1 cellular context compared by ENCODE assay signal in the genomic region with DNA sequence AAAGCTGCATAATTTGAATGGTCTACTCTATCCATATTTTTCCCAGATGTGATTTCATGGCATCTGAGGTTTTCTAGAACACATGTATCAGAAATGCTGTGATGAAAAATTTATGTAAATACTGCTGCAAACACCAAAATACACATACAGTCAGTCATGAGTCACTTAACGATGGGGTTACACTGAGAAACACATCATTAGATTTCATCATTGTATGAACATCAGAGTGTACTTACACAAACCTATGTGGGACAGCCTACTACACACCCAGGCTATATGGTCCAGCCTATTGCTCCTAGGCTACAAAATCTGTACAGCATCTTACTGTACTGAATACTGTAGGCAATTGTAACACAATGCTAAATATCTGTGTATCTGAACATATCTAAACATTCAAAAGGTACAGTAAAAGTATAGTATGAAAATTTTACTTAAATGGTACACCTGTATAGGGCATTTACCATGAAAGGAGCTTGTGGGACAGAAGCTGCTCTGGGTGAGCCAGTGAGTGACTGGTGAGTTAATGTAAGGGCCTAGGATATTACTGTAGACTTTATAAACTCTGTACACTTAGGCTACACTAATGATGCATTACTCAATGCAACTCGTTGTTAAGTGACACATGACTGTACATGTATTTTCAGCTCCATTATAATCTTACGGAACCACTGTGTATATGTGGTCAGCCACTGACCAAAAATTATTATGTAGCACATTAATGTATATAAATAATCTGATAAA.
TF ChIP-seq lines count a peak whose summit lies in the region.

No MANE protein-coding gene starts in this region.

TF ChIP-seq in K562, 482 proteins besides CTCF, POLR2A, EP300 and RAD21:
- TF ChIP-seq, protein P1, sequence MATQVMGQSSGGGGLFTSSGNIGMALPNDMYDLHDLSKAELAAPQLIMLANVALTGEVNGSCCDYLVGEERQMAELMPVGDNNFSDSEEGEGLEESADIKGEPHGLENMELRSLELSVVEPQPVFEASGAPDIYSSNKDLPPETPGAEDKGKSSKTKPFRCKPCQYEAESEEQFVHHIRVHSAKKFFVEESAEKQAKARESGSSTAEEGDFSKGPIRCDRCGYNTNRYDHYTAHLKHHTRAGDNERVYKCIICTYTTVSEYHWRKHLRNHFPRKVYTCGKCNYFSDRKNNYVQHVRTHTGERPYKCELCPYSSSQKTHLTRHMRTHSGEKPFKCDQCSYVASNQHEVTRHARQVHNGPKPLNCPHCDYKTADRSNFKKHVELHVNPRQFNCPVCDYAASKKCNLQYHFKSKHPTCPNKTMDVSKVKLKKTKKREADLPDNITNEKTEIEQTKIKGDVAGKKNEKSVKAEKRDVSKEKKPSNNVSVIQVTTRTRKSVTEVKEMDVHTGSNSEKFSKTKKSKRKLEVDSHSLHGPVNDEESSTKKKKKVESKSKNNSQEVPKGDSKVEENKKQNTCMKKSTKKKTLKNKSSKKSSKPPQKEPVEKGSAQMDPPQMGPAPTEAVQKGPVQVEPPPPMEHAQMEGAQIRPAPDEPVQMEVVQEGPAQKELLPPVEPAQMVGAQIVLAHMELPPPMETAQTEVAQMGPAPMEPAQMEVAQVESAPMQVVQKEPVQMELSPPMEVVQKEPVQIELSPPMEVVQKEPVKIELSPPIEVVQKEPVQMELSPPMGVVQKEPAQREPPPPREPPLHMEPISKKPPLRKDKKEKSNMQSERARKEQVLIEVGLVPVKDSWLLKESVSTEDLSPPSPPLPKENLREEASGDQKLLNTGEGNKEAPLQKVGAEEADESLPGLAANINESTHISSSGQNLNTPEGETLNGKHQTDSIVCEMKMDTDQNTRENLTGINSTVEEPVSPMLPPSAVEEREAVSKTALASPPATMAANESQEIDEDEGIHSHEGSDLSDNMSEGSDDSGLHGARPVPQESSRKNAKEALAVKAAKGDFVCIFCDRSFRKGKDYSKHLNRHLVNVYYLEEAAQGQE (CRISPR knock-in tag; IDR thresholded peaks at IDR 0.05; ENCODE audit: low read depth), result no peak
- TF ChIP-seq ZNF224 (CRISPR knock-in tag; IDR thresholded peaks at IDR 0.05), result no peak
- no peak for TF ChIP-seq FOXJ2 (tag; IDR thresholded peaks at IDR 0.05)
- TF ChIP-seq JUND (IDR thresholded peaks at IDR 0.05; ENCODE audit: borderline replicate concordance, low read depth, low read length), result 0 out of 2 replicates have a peak, but pooled peaks have one; percentile 13
- no peak for TF ChIP-seq JUND (tag; IDR thresholded peaks at IDR 0.05; ENCODE audit: borderline replicate concordance, low read depth, low read length)
- no peak for TF ChIP-seq NONO (IDR thresholded peaks at IDR 0.05; ENCODE audit: low read depth in 2 of 2, low read length in 1 of 2)
- TF ChIP-seq E2F3 (CRISPR knock-in tag; IDR thresholded peaks at IDR 0.05), result no peak
- no peak for TF ChIP-seq GATAD2B (IDR thresholded peaks at IDR 0.05; ENCODE audit: borderline replicate concordance)
- no peak for TF ChIP-seq ZNF445 (CRISPR knock-in tag; IDR thresholded peaks at IDR 0.05; ENCODE audit: low read depth)
- peak; percentile 80 for TF ChIP-seq ATF3 (IDR thresholded peaks at IDR 0.05)
- no peak for TF ChIP-seq ATF3 (CRISPR knock-in tag; conservative IDR thresholded peaks at IDR 0.05)
- no peak for TF ChIP-seq HNRNPK (IDR thresholded peaks at IDR 0.05; ENCODE audit: low read depth, low read length, poor library complexity, severe bottlenecking)
- no peak for TF ChIP-seq ILF3 (IDR thresholded peaks at IDR 0.05; ENCODE audit: borderline replicate concordance)
- TF ChIP-seq FOSL1 (tag; conservative IDR thresholded peaks at IDR 0.05), result peak; percentile 76
- peak; percentile 35; the same call in 1 of the 2 replicates for TF ChIP-seq JUN (IDR thresholded peaks at IDR 0.05; ENCODE audit: borderline replicate concordance, low read depth, low read length)
- TF ChIP-seq JUN (CRISPR knock-in tag; IDR thresholded peaks at IDR 0.05; ENCODE audit: borderline replicate concordance), result no peak
- 0 out of 2 replicates have a peak, but pooled peaks have one; percentile 26 for TF ChIP-seq SMARCA4 (IDR thresholded peaks at IDR 0.05)
- TF ChIP-seq SLC30A9 (CRISPR knock-in tag; IDR thresholded peaks at IDR 0.05), result no peak
- no peak for TF ChIP-seq XRCC4 (IDR thresholded peaks at IDR 0.05; ENCODE audit: extremely low read depth, insufficient read depth, insufficient read length)
- TF ChIP-seq IRF1 (CRISPR knock-in tag; IDR thresholded peaks at IDR 0.05; ENCODE audit: borderline replicate concordance), result no peak
- peak; percentile 28 for TF ChIP-seq MEIS2 (IDR thresholded peaks at IDR 0.05; ENCODE audit: partially characterized antibody)
- no peak for TF ChIP-seq POLR2G (IDR thresholded peaks at IDR 0.05; ENCODE audit: low read depth, low read length)
- TF ChIP-seq RNF219 (CRISPR knock-in tag; IDR thresholded peaks at IDR 0.05), result no peak
- TF ChIP-seq BCOR (IDR thresholded peaks at IDR 0.05), result no peak
- no peak for TF ChIP-seq SMAD1 (IDR thresholded peaks at IDR 0.05; ENCODE audit: low read depth, low read length, partially characterized antibody)
- peak; percentile 33; the same call in 1 of the 2 replicates for TF ChIP-seq CEBPG (CRISPR knock-in tag; IDR thresholded peaks at IDR 0.05)
- TF ChIP-seq CEBPG (tag; conservative IDR thresholded peaks at IDR 0.05 in 1 of 2, IDR thresholded peaks at IDR 0.05 in 1 of 2), result peak in 1 of 2 experiments; percentile 81; a peak in 2 of 4 replicates
- TF ChIP-seq HCFC1 (IDR thresholded peaks at IDR 0.05; ENCODE audit: low read depth, low read length), result no peak
- TF ChIP-seq ZBTB33 (CRISPR knock-in tag; IDR thresholded peaks at IDR 0.05), result no peak
